ENCODE assay signal across 33 cellular contexts in the genomic region with DNA sequence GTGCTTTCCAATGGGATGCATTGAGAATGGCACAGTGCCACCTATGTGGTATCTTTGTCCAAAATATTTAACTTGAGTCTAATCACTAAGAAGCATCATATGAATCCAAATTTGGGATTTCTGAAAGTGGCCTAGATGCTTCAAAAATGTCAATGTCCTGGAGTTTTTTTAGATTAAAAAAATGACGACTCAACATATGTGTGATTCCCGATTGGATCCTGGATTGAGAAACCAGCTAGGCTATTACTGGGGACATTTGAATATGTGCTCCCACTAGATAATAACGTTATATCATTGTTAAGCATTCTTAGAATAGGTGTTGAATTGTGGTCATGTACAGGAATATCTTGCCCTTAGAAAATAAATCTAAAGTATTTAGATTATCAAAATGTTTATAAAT.
A peak's percentile ranks its signal among the peaks of the same experiment; 100 is the strongest.
DNase-seq lines count a peak whose midpoint lies in the region; ATAC-seq, FAIRE-seq and TF ChIP-seq lines count a peak whose summit lies in the region.
"Had no signal": no experiment of that assay in that cellular context is flagged by ENCODE, and none has a peak within 500 bp of the region (broad histone marks: within the 10 kb centered on the region; RNA-seq: fewer than 3 reads in every experiment).

No MANE protein-coding gene starts in this region.

- H2AK9ac ChIP-seq in IMR-90 (replicated peaks; ENCODE audit: low read depth, low read length, poor library complexity): no peak overlapping the region

- H3K27me3 ChIP-seq in right atrium auricular region (no peaks in the 10 kb centered on the region), left ventricle myocardium inferior (ENCODE audit: low read depth) (peaks cover under 1% of the 10 kb centered on the region), IMR-90 (ENCODE audit: control insufficient read depth, insufficient read depth, low read length) (no peaks in the 10 kb centered on the region)
- H3K27me3 ChIP-seq: BE2C; BLaER1; BLaER1 treated with 17β-estradiol and CSF1 and Interleukin-3, amounts not matched to agents 10 nM and 100 nM had no signal

- H2BK120ac ChIP-seq in IMR-90 (ENCODE audit: low read depth, low read length): no peak overlapping the region

- H3K14ac ChIP-seq in IMR-90 (replicated peaks; ENCODE audit: low read depth, low read length): no peak overlapping the region

- no peak overlapping the region for H3K18ac ChIP-seq in IMR-90 (ENCODE audit: low read depth, low read length)

- FAIRE-seq in A549 (lab: Jason Lieb, UNC): no peak
- FAIRE-seq: A204.1, D721Med had no signal

- no peak overlapping the region for H2BK15ac ChIP-seq in IMR-90 (ENCODE audit: low read depth, low read length)

- BruUV-seq in IMR-90 (replicated peaks; lab: Mats Ljungman, UMichigan): no TSS peak

- TF ChIP-seq EP300 in A549 (IDR thresholded peaks at IDR 0.05): no peak

- POLR2A ChIA-PET in A549 (lab: Yijun Ruan, JAX) (no interaction called here), IMR-90 (lab: Charles Lee; ENCODE audit: unreplicated experiment) (no interaction called here)

- H3K36me3 ChIP-seq in right atrium auricular region: no peaks in the 10 kb centered on the region
- H3K36me3 ChIP-seq in left ventricle myocardium inferior: no peaks in the 10 kb centered on the region
- peaks cover 9% of the 10 kb centered on the region for H3K36me3 ChIP-seq in IMR-90 (ENCODE audit: control insufficient read depth, insufficient read depth, low read length)
- H3K36me3 ChIP-seq: BE2C; BLaER1; BLaER1 treated with 17β-estradiol and CSF1 and Interleukin-3, amounts not matched to agents 10 nM and 100 nM had no signal

- H3K23ac ChIP-seq in IMR-90 (ENCODE audit: low read depth, low read length): no peak overlapping the region

- WGBS in A549 (ENCODE audit: missing lambda C conversion rate): 59% methylated on average over 3 of the region's 3 CpGs
- WGBS in IMR-90 (ENCODE audit: extremely low coverage in 2 of 2, insufficient read length in 1 of 2), 2 experiments: no CpG with 5 or more reads among the region's 3 CpGs

- H3K4me1 ChIP-seq in right atrium auricular region (no peaks in the 10 kb centered on the region), left ventricle myocardium inferior (peaks cover 7% of the 10 kb centered on the region), A549 (peaks cover 92% of the 10 kb centered on the region), IMR-90 (ENCODE audit: control insufficient read depth, insufficient read depth, low read length) (peaks cover 6% of the 10 kb centered on the region)
- H3K4me1 ChIP-seq: BE2C; BLaER1; BLaER1 treated with 17β-estradiol and CSF1 and Interleukin-3, amounts not matched to agents 10 nM and 100 nM; Caco-2 had no signal

- H3K79me1 ChIP-seq in IMR-90 (ENCODE audit: low read depth in 1 of 2, low read length in 2 of 2): peaks cover 0 to 10% of the 10 kb centered on the region in 2 experiments; a peak in 1 of 4 replicates

- H3K4me3 ChIP-seq in right atrium auricular region (no peak overlapping the region), left ventricle myocardium inferior (no peak overlapping the region), A549 (no peak overlapping the region), IMR-90 (ENCODE audit: insufficient read depth, low read depth, low read length) (no peak overlapping the region)
- H3K4me3 ChIP-seq: BLaER1; BLaER1 treated with 17β-estradiol and CSF1 and Interleukin-3, amounts not matched to agents 10 nM and 100 nM had no signal

- H3K4me2 ChIP-seq in A549: peak overlapping the region; percentile 90
- H3K4me2 ChIP-seq in IMR-90 (ENCODE audit: low read depth, low read length): no peak overlapping the region
- H3K4me2 ChIP-seq: BLaER1; BLaER1 treated with 17β-estradiol and CSF1 and Interleukin-3, amounts not matched to agents 10 nM and 100 nM had no signal

- no peak overlapping the region for H4K91ac ChIP-seq in IMR-90 (ENCODE audit: insufficient read depth, low read depth, low read length)

- H4K8ac ChIP-seq in IMR-90 (ENCODE audit: low read depth in 2 of 2, low read length in 2 of 2): no peak overlapping the region

- H2BK5ac ChIP-seq in IMR-90 (ENCODE audit: low read depth, low read length, poor library complexity, severe bottlenecking): no peak overlapping the region

- TF ChIP-seq CTCF in right atrium auricular region (IDR thresholded peaks at IDR 0.05) (no peak), left ventricle myocardium inferior (IDR thresholded peaks at IDR 0.05; ENCODE audit: borderline replicate concordance) (no peak), A549 (IDR thresholded peaks at IDR 0.05) (no peak), IMR-90 (conservative IDR thresholded peaks at IDR 0.05; ENCODE audit: low read depth, low read length) (no peak)

- no peak overlapping the region for H2AK5ac ChIP-seq in IMR-90 (ENCODE audit: low read depth, low read length)

- no peak overlapping the region for H3K56ac ChIP-seq in IMR-90 (ENCODE audit: extremely low read depth, insufficient read depth, low read length)

- H3K9me1 ChIP-seq in IMR-90 (ENCODE audit: insufficient read depth, low read length): no peaks in the 10 kb centered on the region

- TF ChIP-seq POLR2A in A549 (IDR thresholded peaks at IDR 0.05; ENCODE audit: low read length): no peak
- TF ChIP-seq POLR2A in IMR-90 (IDR thresholded peaks at IDR 0.05; ENCODE audit: low read depth, low read length): no peak

- ATAC-seq in Right ventricle myocardium superior (ENCODE audit: poor library complexity) (peak; percentile 10), Right ventricle myocardium inferior (no peak), A549 (no peak), IMR-90 (ENCODE audit: low read depth) (no peak)
- ATAC-seq: CD8-positive, alpha-beta T cell had no signal

- H3K9me3 ChIP-seq in right atrium auricular region: no peaks in the 10 kb centered on the region
- no peaks in the 10 kb centered on the region for H3K9me3 ChIP-seq in left ventricle myocardium inferior (replicated peaks)
- no peaks in the 10 kb centered on the region for H3K9me3 ChIP-seq in A549
- H3K9me3 ChIP-seq in IMR-90 (ENCODE audit: control insufficient read depth, insufficient read depth, low read length): no peaks in the 10 kb centered on the region
- H3K9me3 ChIP-seq: BE2C; BLaER1; BLaER1 treated with 17β-estradiol and CSF1 and Interleukin-3, amounts not matched to agents 10 nM and 100 nM; Caco-2 had no signal

- TF ChIP-seq RAD21 in A549 (conservative IDR thresholded peaks at IDR 0.05 in 1 of 2, IDR thresholded peaks at IDR 0.05 in 1 of 2) (no peak), IMR-90 (IDR thresholded peaks at IDR 0.05; ENCODE audit: low read length) (no peak)

- peaks cover 13% of the 10 kb centered on the region for H4K20me1 ChIP-seq in IMR-90 (ENCODE audit: insufficient read depth, low read length)
- H4K20me1 ChIP-seq: BLaER1; BLaER1 treated with 17β-estradiol and CSF1 and Interleukin-3, amounts not matched to agents 10 nM and 100 nM had no signal

- intact Hi-C loops in Right ventricle myocardium superior (cut with DNase I): no loop called here
- intact Hi-C loops in Right ventricle myocardium inferior (cut with DNase I): no loop called here
- intact Hi-C loops in left ventricle myocardium inferior (cut with micrococcal nuclease): no loop called here
- intact Hi-C loops in IMR-90 (cut with micrococcal nuclease): no loop called here

- CTCF ChIA-PET in A549 (lab: Yijun Ruan, JAX): interaction anchor here (0.9 to 1.2 kb wide), 3 partner anchors 15 to 120 kb away, joined by 3 to 6 read pairs (median 3); no protein-coding TSS in a partner anchor
- CTCF ChIA-PET in IMR-90 (lab: Yijun Ruan, JAX): no interaction called here

- no peak overlapping the region for H2AFZ ChIP-seq in IMR-90 (replicated peaks; ENCODE audit: low read length, poor library complexity)

- in situ Hi-C loops in IMR-90 (cut with MboI; ENCODE audit: low sequenced_read_pairs): no loop called here

- DNase-seq in Right ventricle myocardium superior: no peak
- DNase-seq in Right ventricle myocardium inferior (ENCODE audit: missing footprints): no peak
- peak; percentile 7 for DNase-seq in right atrium auricular region (ENCODE audit: low spot score)
- DNase-seq in left ventricle myocardium inferior: no peak
- DNase-seq in A549 (ENCODE audit: low read depth in 1 of 2, low spot score in 1 of 2): no peak
- DNase-seq in IMR-90: no peak
- no peak for DNase-seq in 8988T
- DNase-seq in NCI-H128 (lab: John Stamatoyannopoulos, UW; ENCODE audit: unreplicated experiment): no peak
- DNase-seq: ACHN; AML-193; BE2C; C1 segment of cervical spinal cord; Caco-2; Calu3; CD4-positive, alpha-beta memory T cell; CD4-positive, alpha-beta T cell; CD4-positive, CD25-positive, alpha-beta regulatory T cell; CD8-positive, alpha-beta memory T cell; CD8-positive, alpha-beta T cell; COR-L47; DMS 273 treated with DMSO at 0.1 percent for 48 hours; DMS153; DMS53; DMS79; DMS79 treated with DMSO at 0.1 percent for 48 hours; DND-41; EL had no signal

- dilution Hi-C loops in IMR-90 (cut with HindIII; ENCODE audit: low sequenced_read_pairs, unreplicated experiment): no loop called here

- no peak overlapping the region for H4K5ac ChIP-seq in IMR-90 (ENCODE audit: low read depth, low read length)

- no peak overlapping the region for H3K4ac ChIP-seq in IMR-90 (ENCODE audit: low read depth, low read length)

- no peak overlapping the region for H2BK20ac ChIP-seq in IMR-90 (ENCODE audit: low read depth, low read length)

- H3K9ac ChIP-seq in IMR-90 (ENCODE audit: low read depth, low read length): no peak overlapping the region
- H3K9ac ChIP-seq: BLaER1; BLaER1 treated with 17β-estradiol and CSF1 and Interleukin-3, amounts not matched to agents 10 nM and 100 nM had no signal

- H3K27ac ChIP-seq in right atrium auricular region (no peak overlapping the region), left ventricle myocardium inferior (replicated peaks) (no peak overlapping the region), A549 (no peak overlapping the region), IMR-90 (ENCODE audit: insufficient read depth, low read length) (no peak overlapping the region)
- H3K27ac ChIP-seq: 22Rv1; BLaER1; BLaER1 treated with 17β-estradiol and CSF1 and Interleukin-3, amounts not matched to agents 10 nM and 100 nM; C4-2B had no signal

TF ChIP-seq in A549, 52 proteins besides CTCF, POLR2A, EP300 and RAD21 (continues in another document):
- TF ChIP-seq KDM1A (IDR thresholded peaks at IDR 0.05; ENCODE audit: low read depth) (no peak), JUNB (IDR thresholded peaks at IDR 0.05) (no peak), MAFK (IDR thresholded peaks at IDR 0.05; ENCODE audit: partially characterized antibody) (peak; percentile 88), HOXB13 (CRISPR knock-in tag; IDR thresholded peaks at IDR 0.05; ENCODE audit: low read depth) (no peak)

TF ChIP-seq in IMR-90, 13 proteins besides CTCF, POLR2A, EP300 and RAD21:
- TF ChIP-seq MAFK (IDR thresholded peaks at IDR 0.05; ENCODE audit: low read depth, low read length): peak; percentile 86
- TF ChIP-seq ELK1 (IDR thresholded peaks at IDR 0.05; ENCODE audit: borderline replicate concordance, low read depth, low read length): no peak
